ENCODE assay signal across 8 cellular contexts in the genomic region with DNA sequence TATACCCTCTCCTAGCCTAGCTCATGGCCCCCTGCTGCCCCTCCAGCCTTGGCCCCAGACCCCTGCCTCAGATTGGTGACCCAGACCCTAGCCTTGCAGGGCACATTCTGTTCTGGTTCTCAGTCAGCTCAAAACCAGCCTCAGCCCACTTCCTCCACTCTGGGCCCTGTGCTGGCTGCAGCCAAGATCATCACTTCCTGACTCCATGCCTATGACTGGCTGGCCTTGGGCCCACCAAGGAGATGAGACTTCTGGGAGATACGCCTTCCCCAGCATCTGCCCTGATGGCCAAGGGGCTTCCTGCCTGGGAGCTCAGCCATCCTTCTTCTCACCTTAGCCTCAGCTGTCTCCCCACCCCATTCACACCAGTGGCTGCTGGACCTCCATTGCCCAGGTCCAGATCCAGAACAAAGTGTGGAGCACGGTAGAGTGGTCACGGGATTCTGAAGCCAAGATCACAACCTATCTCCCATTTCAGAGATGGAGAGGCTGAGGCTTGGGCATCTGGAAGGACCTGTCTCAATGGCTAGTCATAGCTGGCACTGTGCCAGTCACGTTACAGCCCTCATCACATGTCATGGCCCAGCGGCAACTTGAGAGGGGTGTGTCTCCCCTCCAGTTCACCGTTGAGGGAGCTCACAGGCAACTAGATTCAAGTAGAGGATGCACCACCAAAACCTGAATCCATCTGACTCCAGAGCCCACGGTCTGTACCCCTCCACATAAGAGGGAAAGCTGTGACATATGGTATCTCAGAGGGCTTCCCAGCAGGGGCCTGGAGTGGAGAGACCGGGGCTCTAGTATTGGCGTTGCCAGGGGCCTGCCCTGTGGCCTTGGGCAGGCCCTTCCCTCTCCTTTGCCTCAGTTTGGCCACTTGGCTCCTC. TPM values are rescaled to one million over a fixed set of nuclear protein-coding genes. Genes with fewer than 3 reads are reported as not detected.
DNase-seq lines count a peak whose midpoint lies in the region; ATAC-seq and TF ChIP-seq lines count a peak whose summit lies in the region.

No MANE protein-coding gene starts in this region.

- no peaks in the 10 kb centered on the region for H3K27me3 Mint-ChIP-seq in activated naive CD8-positive, alpha-beta T cell

- intact Hi-C loops in lower leg skin (cut with DNase I; ENCODE audit: low total_unique reads), result no loop called here

- ATAC-seq in HG03439 (IDR thresholded peaks at IDR 0.05; ENCODE audit: unreplicated experiment), result no peak
- ATAC-seq in GM21515 (IDR thresholded peaks at IDR 0.05; ENCODE audit: unreplicated experiment), result no peak

- no peak for TF ChIP-seq POLR2A in lower leg skin (IDR thresholded peaks at IDR 0.05)

- H3K4me3 Mint-ChIP-seq in activated naive CD8-positive, alpha-beta T cell, result no peak overlapping the region

- 66% methylated on average over 9 of the region's 9 CpGs for WGBS in lower leg skin, 2 donors

- no peak overlapping the region for H3K4me3 ChIP-seq in lower leg skin (ENCODE audit: low read depth, poor library complexity, severe bottlenecking)

- peak overlapping the region; percentile 90 for H3K27ac Mint-ChIP-seq in activated naive CD8-positive, alpha-beta T cell

- DNase-seq in EH (ENCODE audit: low read depth) (peak; percentile 76), NCI-H1092 (lab: John Stamatoyannopoulos, UW) (peak; percentile 49), lower leg skin (ENCODE audit: low spot score in 2 of 2) (peak; percentile 37 to 89), GM10266 (ENCODE audit: extremely low spot score) (no peak), NCI-H446 treated with DMSO at 0.1 percent for 48 hours (lab: John Stamatoyannopoulos, UW) (no peak)

- no peak for TF ChIP-seq CTCF in lower leg skin (IDR thresholded peaks at IDR 0.05)
- TF ChIP-seq CTCF in GM10266 (IDR thresholded peaks at IDR 0.05; ENCODE audit: control insufficient read depth, insufficient read depth, low read depth, missing control alignments), result no peak

- no peaks in the 10 kb centered on the region for H3K9me3 Mint-ChIP-seq in activated naive CD8-positive, alpha-beta T cell (ENCODE audit: low read depth)

- peaks cover 19% of the 10 kb centered on the region for H3K4me1 Mint-ChIP-seq in activated naive CD8-positive, alpha-beta T cell (ENCODE audit: low read depth)

- H3K36me3 Mint-ChIP-seq in activated naive CD8-positive, alpha-beta T cell, result peaks cover 3% of the 10 kb centered on the region

RNA-seq across cellular contexts. Expression of gene KLHL35, which starts 43.0 kb away (rescaled TPM):
- total RNA-seq in lower leg skin, result 1 to 10 TPM in 3 of 4 donors, not detected in 1; 1.0 to 4.3 (median 3.8) TPM

RNA-seq across cellular contexts. Expression of gene GDPD5, which starts 49.7 kb away (rescaled TPM):
- 1 to 10 TPM; 3.9 to 8.5 (median 5.2) TPM for total RNA-seq in lower leg skin

Comparison
In these comparisons a context has a peak if more than half of its experiments do, and no peak if none do; other contexts are left out.
1. DNase-seq: peak in EH (single experiment), NCI-H1092 (single experiment) and lower leg skin (2 of 2); none in GM10266 (single experiment) and NCI-H446 treated with DMSO at 0.1 percent for 48 hours (single experiment).